12 cellular contexts compared by ENCODE assay signal in the genomic region with DNA sequence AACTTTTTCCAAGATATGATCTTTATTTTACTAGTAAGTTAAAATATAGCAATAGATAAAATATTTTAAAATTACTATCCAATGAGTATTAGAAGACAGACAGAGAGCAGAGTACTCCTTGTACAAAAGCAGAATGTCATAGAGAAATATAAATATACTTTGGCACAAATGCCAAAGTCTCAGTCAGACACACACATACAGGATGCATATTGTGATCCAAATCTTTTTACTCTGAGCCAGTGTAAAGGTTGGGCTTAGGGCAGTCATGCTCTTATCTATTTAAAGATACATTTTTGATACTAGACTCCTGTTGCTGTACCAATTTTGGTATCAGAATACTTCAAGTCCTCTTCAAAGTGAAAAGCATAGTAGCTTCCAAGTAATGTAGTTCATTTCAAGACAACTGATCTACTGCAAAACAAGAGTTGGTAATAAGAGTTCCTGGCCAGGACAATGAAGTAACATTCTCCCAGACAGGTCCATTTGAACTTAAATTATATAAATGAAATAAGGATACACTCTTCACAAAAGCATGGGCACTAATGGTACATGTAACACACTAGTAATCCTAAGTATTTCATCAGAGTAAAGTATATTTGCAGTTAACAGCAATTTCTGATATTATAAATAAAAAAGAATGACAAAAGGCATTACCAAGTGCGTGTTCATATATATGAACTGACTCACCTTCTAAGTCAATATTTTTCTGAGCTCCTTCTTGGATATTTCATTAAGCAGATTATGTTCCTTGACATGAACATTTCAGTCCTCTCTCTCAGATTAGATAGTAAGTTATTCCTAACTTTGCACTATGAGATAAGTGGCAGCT. TPM values are rescaled to one million over a fixed set of nuclear protein-coding genes. Genes with fewer than 3 reads are reported as not detected.
A peak's percentile ranks its signal among the peaks of the same experiment; 100 is the strongest.
DNase-seq lines count a peak whose midpoint lies in the region; ATAC-seq and TF ChIP-seq lines count a peak whose summit lies in the region.
"Had no signal": no experiment of that assay in that cellular context is flagged by ENCODE, and none has a peak within 500 bp of the region (broad histone marks: within the 10 kb centered on the region; RNA-seq: fewer than 3 reads in every experiment).

No MANE protein-coding gene starts in this region.

- dilution Hi-C loops in mammary epithelial cell (cut with HindIII; ENCODE audit: low sequenced_read_pairs): no loop called here

- H3K4me3 ChIP-seq in breast epithelium: no peak overlapping the region
- H3K4me3 ChIP-seq in mammary epithelial cell (replicated peaks in 1 of 3; ENCODE audit: insufficient read depth in 1 of 3, low read depth in 2 of 3, low read length in 3 of 3): no peak overlapping the region
- no peak overlapping the region for H3K4me3 ChIP-seq in lower lobe of right lung
- no peak overlapping the region for H3K4me3 ChIP-seq in upper lobe of left lung
- H3K4me3 ChIP-seq: body of pancreas had no signal

- H2AFZ ChIP-seq in mammary epithelial cell (ENCODE audit: low read depth, low read length): no peak overlapping the region

- 100% methylated on average over 1 of the region's 1 CpG for WGBS in mammary epithelial cell (ENCODE audit: low coverage, missing lambda C conversion rate)
- WGBS in upper lobe of left lung, 2 donors: 62 to 86% methylated on average over 1 of the region's 1 CpG

- H3K4me1 ChIP-seq in breast epithelium (peaks cover 0 to 10% of the 10 kb centered on the region in 2 donors), mammary epithelial cell (ENCODE audit: insufficient read depth, low read length) (peaks cover 27% of the 10 kb centered on the region), lower lobe of right lung (peaks cover 47% of the 10 kb centered on the region), upper lobe of left lung (peaks cover 40 to 50% (median 41%) of the 10 kb centered on the region in 4 donors)

- no TSS peak for BruUV-seq in mammary epithelial cell (replicated peaks; lab: Mats Ljungman, UMichigan)

- H3K79me2 ChIP-seq in mammary epithelial cell (ENCODE audit: insufficient read depth, low read length): peaks cover 94% of the 10 kb centered on the region

- H3K4me3 Mint-ChIP-seq in chondrocyte (ENCODE audit: unreplicated experiment): no peak overlapping the region

- H3K9me3 Mint-ChIP-seq in chondrocyte (ENCODE audit: low read depth): no peaks in the 10 kb centered on the region
- H3K9me3 Mint-ChIP-seq: naive thymus-derived CD8-positive, alpha-beta T cell had no signal

- TF ChIP-seq CTCF in breast epithelium (IDR thresholded peaks at IDR 0.05): no peak
- no peak for TF ChIP-seq CTCF in mammary epithelial cell (conservative IDR thresholded peaks at IDR 0.05 in 1 of 2, IDR thresholded peaks at IDR 0.05 in 1 of 2; ENCODE audit: extremely low read depth in 1 of 2, insufficient read depth in 1 of 2, low read depth in 1 of 2, low read length in 2 of 2)
- no peak for TF ChIP-seq CTCF in chondrocyte (IDR thresholded peaks at IDR 0.05)
- TF ChIP-seq CTCF in lower lobe of right lung (IDR thresholded peaks at IDR 0.05): no peak
- TF ChIP-seq CTCF in upper lobe of left lung (IDR thresholded peaks at IDR 0.05): no peak
- no peak for TF ChIP-seq CTCF in GM13977 (IDR thresholded peaks at IDR 0.05; ENCODE audit: extremely low read depth, insufficient read depth, missing control alignments)

- TF ChIP-seq EP300 in upper lobe of left lung (IDR thresholded peaks at IDR 0.05): no peak

- ATAC-seq in lower lobe of right lung (peak in 1 of 2 donors; percentile 16), upper lobe of left lung (ENCODE audit: low FRiP score in 2 of 2) (no peak)
- ATAC-seq: body of pancreas had no signal

- intact Hi-C loops in breast epithelium (cut with DNase I; ENCODE audit: low total_unique reads): no loop called here
- intact Hi-C loops in mammary epithelial cell (cut with micrococcal nuclease): no loop called here
- intact Hi-C loops in lower lobe of right lung (cut with DNase I): no loop called here

- H3K4me1 Mint-ChIP-seq in chondrocyte (ENCODE audit: low read depth): peaks cover 75% of the 10 kb centered on the region

- no peaks in the 10 kb centered on the region for H3K36me3 ChIP-seq in breast epithelium
- no peaks in the 10 kb centered on the region for H3K36me3 ChIP-seq in mammary epithelial cell (ENCODE audit: insufficient read depth, low read length)
- H3K36me3 ChIP-seq in lower lobe of right lung: no peaks in the 10 kb centered on the region
- no peaks in the 10 kb centered on the region for H3K36me3 ChIP-seq in upper lobe of left lung

- H3K27ac Mint-ChIP-seq in chondrocyte (ENCODE audit: unreplicated experiment): peak overlapping the region; percentile 82

- in situ Hi-C loops in mammary epithelial cell (cut with MboI; ENCODE audit: low sequenced_read_pairs in 2 of 2): no loop called here
- in situ Hi-C loops in GM13977 (cut with MboI; ENCODE audit: low pct_unique_long_range_greater_than_20kb, low sequenced_read_pairs, unreplicated experiment): no loop called here

- H3K9ac ChIP-seq in mammary epithelial cell (ENCODE audit: insufficient read depth, low read length): no peak overlapping the region
- H3K9ac ChIP-seq: KMS-11 had no signal

- CTCF ChIA-PET in mammary epithelial cell (lab: Charles Lee; ENCODE audit: low non-redundant PET): no interaction called here

- no peaks in the 10 kb centered on the region for H3K36me3 Mint-ChIP-seq in chondrocyte (ENCODE audit: low read depth)

- no peaks in the 10 kb centered on the region for H3K27me3 Mint-ChIP-seq in chondrocyte (ENCODE audit: low read depth)
- H3K27me3 Mint-ChIP-seq: naive thymus-derived CD8-positive, alpha-beta T cell had no signal

- DNase-seq in breast epithelium (ENCODE audit: low spot score in 2 of 2) (no peak), mammary epithelial cell (no peak), chondrocyte (ENCODE audit: low spot score) (no peak), lower lobe of right lung (no peak), upper lobe of left lung (no peak), NCI-H2029 (lab: John Stamatoyannopoulos, UW) (no peak), GM13977 (ENCODE audit: low spot score) (no peak)
- no peak for DNase-seq in activated T-cell treated with anti-CD3 and anti-CD28 coated beads, Interleukin-2, amount 50 U/mL, for 48 hours
- DNase-seq: activated CD8-positive, alpha-beta memory T cell treated with anti-CD3 and anti-CD28 coated beads, Interleukin-2, amount 50 U/mL, for 48 hours; body of pancreas had no signal

- H3K9me3 ChIP-seq in breast epithelium (no peaks in the 10 kb centered on the region), mammary epithelial cell (replicated peaks; ENCODE audit: insufficient read depth, low read length) (no peaks in the 10 kb centered on the region), lower lobe of right lung (no peaks in the 10 kb centered on the region), upper lobe of left lung (no peaks in the 10 kb centered on the region)
- H3K9me3 ChIP-seq: body of pancreas had no signal

- H3K27ac ChIP-seq in breast epithelium: peak overlapping the region; percentile 5 to 13
- no peak overlapping the region for H3K27ac ChIP-seq in mammary epithelial cell (ENCODE audit: insufficient read depth, low read depth, low read length)
- H3K27ac ChIP-seq in lower lobe of right lung: peak overlapping the region; percentile 19
- peak overlapping the region; percentile 23 to 61 (median 52) for H3K27ac ChIP-seq in upper lobe of left lung
- H3K27ac ChIP-seq: KMS-11 had no signal

- TF ChIP-seq POLR2A in breast epithelium (IDR thresholded peaks at IDR 0.05): no peak
- TF ChIP-seq POLR2A in upper lobe of left lung (IDR thresholded peaks at IDR 0.05): no peak

- H3K4me2 ChIP-seq in mammary epithelial cell (ENCODE audit: insufficient read depth, low read depth, low read length): no peak overlapping the region
- H3K4me2 ChIP-seq: KMS-11 had no signal

- H3K27me3 ChIP-seq in breast epithelium (no peaks in the 10 kb centered on the region), mammary epithelial cell (ENCODE audit: insufficient read depth, low read length) (no peaks in the 10 kb centered on the region), lower lobe of right lung (ENCODE audit: low read depth) (no peaks in the 10 kb centered on the region), upper lobe of left lung (no peaks in the 10 kb centered on the region)
- H3K27me3 ChIP-seq: body of pancreas had no signal

- H4K20me1 ChIP-seq in mammary epithelial cell (ENCODE audit: insufficient read depth, low read length): no peaks in the 10 kb centered on the region

RNA-seq across cellular contexts. Expression of gene PFDN1, which starts 10.5 kb away (rescaled TPM):
- total RNA-seq in breast epithelium: 10 to 100 TPM; 72.2 to 93.4 (median 86.3) TPM
- 10 to 100 TPM; 64.0 to 65.0 TPM for total RNA-seq in mammary epithelial cell
- polyA plus RNA-seq in mammary epithelial cell: 92.4 TPM
- 130 TPM for polyA minus RNA-seq in mammary epithelial cell
- 44.5 to 50.5 TPM (median 49.0 TPM) in 3 replicates for total RNA-seq in chondrocyte
- 47.1 TPM for total RNA-seq in lower lobe of right lung
- 100 to 1,000 TPM in 2 of 6 donors, 10 to 100 TPM in 4; 44.7 to 128 (median 87.7) TPM for total RNA-seq in upper lobe of left lung

RNA-seq across cellular contexts. Expression of gene HBEGF, which starts 54.0 kb away (rescaled TPM):
- total RNA-seq in breast epithelium: 10 to 100 TPM in 2 of 3 donors, 1 to 10 TPM in 1; 4.3 to 22.9 (median 13.5) TPM
- total RNA-seq in mammary epithelial cell: 100 to 1,000 TPM in 1 of 2 donors, 10 to 100 TPM in 1; 32.5 to 116 TPM
- polyA plus RNA-seq in mammary epithelial cell: 31.9 TPM
- polyA minus RNA-seq in mammary epithelial cell: 38.5 TPM
- 2.8 to 8.0 TPM (median 7.2 TPM) in 3 replicates for total RNA-seq in chondrocyte
- total RNA-seq in lower lobe of right lung: 43.2 TPM
- 10 to 100 TPM; 10.5 to 65.0 (median 49.5) TPM for total RNA-seq in upper lobe of left lung
